ENCODE assay signal across 14 cellular contexts in the genomic region with DNA sequence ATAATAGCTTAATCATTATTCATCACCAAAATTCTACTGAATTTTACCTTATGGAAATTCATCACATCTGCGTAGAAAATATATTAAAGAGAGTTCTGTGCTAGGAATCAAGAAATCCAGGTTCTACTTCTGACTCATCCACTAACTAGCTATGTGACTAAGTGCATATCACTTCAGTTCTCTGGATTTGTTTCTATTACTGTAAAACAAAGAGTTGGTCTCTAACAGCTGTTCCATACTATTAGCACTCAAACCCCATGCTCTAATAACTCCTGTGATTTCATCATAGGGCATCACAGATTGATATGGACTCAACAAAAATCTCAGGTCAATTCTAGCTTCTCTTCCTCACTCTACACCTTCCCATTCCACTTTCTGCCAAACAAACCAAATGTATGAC.
A peak's percentile ranks its signal among the peaks of the same experiment; 100 is the strongest.
DNase-seq lines count a peak whose midpoint lies in the region; ATAC-seq and TF ChIP-seq lines count a peak whose summit lies in the region.
"Had no signal": no experiment of that assay in that cellular context is flagged by ENCODE, and none has a peak within 500 bp of the region (broad histone marks: within the 10 kb centered on the region; RNA-seq: fewer than 3 reads in every experiment).

No MANE protein-coding gene starts in this region.

- no peak for DNase-seq in activated CD8-positive, alpha-beta T cell treated with anti-CD3 and anti-CD28 coated beads for 36 hours
- DNase-seq in activated CD8-positive, alpha-beta T cell treated with anti-CD3 and anti-CD28 coated beads, Interleukin-2, amount 10 ng/mL, durations not matched to agents 7 days and 5 days = no peak
- DNase-seq in PC-3 (peak; percentile 75), choroid plexus epithelial cell (ENCODE audit: low read depth) (peak; percentile 50), putamen (ENCODE audit: low spot score) (peak; percentile 1), NCI-H1694 (lab: John Stamatoyannopoulos, UW) (no peak), KG1 (lab: John Stamatoyannopoulos, UW) (no peak), aorta (no peak)
- DNase-seq: caudate nucleus, KBM-7, mesendoderm, NCI-H1694 treated with DMSO at 0.1 percent for 48 hours, NCI-H774, SIG-M5 had no signal

- CTCF ChIA-PET in activated CD8-positive, alpha-beta T cell treated with anti-CD3 and anti-CD28 coated beads for 36 hours (lab: Charles Lee) = interaction anchor here (4.8 kb wide), 1 partner anchor 8 kb away, joined by 39 read pairs; no protein-coding TSS in a partner anchor
- CTCF ChIA-PET in activated CD8-positive, alpha-beta T cell treated with anti-CD3 and anti-CD28 coated beads, Interleukin-2, amount 10 ng/mL, durations not matched to agents 7 days and 5 days (lab: Charles Lee) = interaction anchor here (1.2 to 2.2 kb wide), 2 partner anchors 8 to 9 kb away, joined by 3 to 15 read pairs; no protein-coding TSS in a partner anchor
- CTCF ChIA-PET in PC-3 (lab: Charles Lee) = no interaction called here

- peaks cover 52% of the 10 kb centered on the region for H3K4me1 Mint-ChIP-seq in activated CD8-positive, alpha-beta T cell treated with anti-CD3 and anti-CD28 coated beads for 36 hours (ENCODE audit: low read depth)
- no peaks in the 10 kb centered on the region for H3K4me1 Mint-ChIP-seq in activated CD8-positive, alpha-beta T cell treated with anti-CD3 and anti-CD28 coated beads, Interleukin-2, amount 10 ng/mL, durations not matched to agents 7 days and 5 days (ENCODE audit: low read depth)

- H2AFZ ChIP-seq in PC-3 (ENCODE audit: low read length) = no peak overlapping the region

- POLR2A ChIA-PET in activated CD8-positive, alpha-beta T cell treated with anti-CD3 and anti-CD28 coated beads for 36 hours (lab: Charles Lee) = no interaction called here
- POLR2A ChIA-PET in activated CD8-positive, alpha-beta T cell treated with anti-CD3 and anti-CD28 coated beads, Interleukin-2, amount 10 ng/mL, durations not matched to agents 7 days and 5 days (lab: Charles Lee) = no interaction called here
- POLR2A ChIA-PET in PC-3 (lab: Charles Lee; ENCODE audit: unreplicated experiment) = no interaction called here

- H3K4me3 ChIP-seq in PC-3 (ENCODE audit: low read length) (no peak overlapping the region), choroid plexus epithelial cell (ENCODE audit: low read depth, low read length) (no peak overlapping the region), aorta (ENCODE audit: low read length in 2 of 2) (no peak overlapping the region)

- no peaks in the 10 kb centered on the region for H3K9me2 ChIP-seq in PC-3 (replicated peaks; ENCODE audit: low read length)

- intact Hi-C loops in activated CD8-positive, alpha-beta T cell treated with anti-CD3 and anti-CD28 coated beads for 36 hours (cut with micrococcal nuclease) = no loop called here
- intact Hi-C loops in PC-3 (cut with micrococcal nuclease) (no loop called here), aorta (cut with DNase I) (no loop called here)

- no peaks in the 10 kb centered on the region for H3K9me3 Mint-ChIP-seq in activated CD8-positive, alpha-beta T cell treated with anti-CD3 and anti-CD28 coated beads for 36 hours
- no peaks in the 10 kb centered on the region for H3K9me3 Mint-ChIP-seq in activated CD8-positive, alpha-beta T cell treated with anti-CD3 and anti-CD28 coated beads, Interleukin-2, amount 10 ng/mL, durations not matched to agents 7 days and 5 days (ENCODE audit: insufficient read depth)

- H3K27me3 ChIP-seq in PC-3 (ENCODE audit: low read length) = no peaks in the 10 kb centered on the region
- no peaks in the 10 kb centered on the region for H3K27me3 ChIP-seq in aorta (ENCODE audit: control insufficient read depth in 1 of 2, insufficient read depth in 2 of 2, low read length in 1 of 2)

- H4K20me1 ChIP-seq in PC-3 (ENCODE audit: low read length) = no peaks in the 10 kb centered on the region

- no TSS peak for BruUV-seq in PC-3 (replicated peaks; lab: Mats Ljungman, UMichigan)

- H3K4me2 ChIP-seq in PC-3 (ENCODE audit: low read length) = peak overlapping the region; percentile 25

- no peaks in the 10 kb centered on the region for H3K79me2 ChIP-seq in PC-3 (ENCODE audit: low read length)

- H3F3A ChIP-seq in PC-3 (ENCODE audit: low read length, unreplicated experiment) = no peaks in the 10 kb centered on the region

- H3K4me1 ChIP-seq in PC-3 (ENCODE audit: insufficient read depth, low read length) (peaks cover 29% of the 10 kb centered on the region), aorta (ENCODE audit: control insufficient read depth in 1 of 2, insufficient read depth in 2 of 2, low read length in 2 of 2) (peaks cover 0 to 3% of the 10 kb centered on the region in 2 donors)

- no peaks in the 10 kb centered on the region for H3K27me3 Mint-ChIP-seq in activated CD8-positive, alpha-beta T cell treated with anti-CD3 and anti-CD28 coated beads for 36 hours
- no peaks in the 10 kb centered on the region for H3K27me3 Mint-ChIP-seq in activated CD8-positive, alpha-beta T cell treated with anti-CD3 and anti-CD28 coated beads, Interleukin-2, amount 10 ng/mL, durations not matched to agents 7 days and 5 days (ENCODE audit: low read depth)

- H3K27ac ChIP-seq in PC-3 (ENCODE audit: low read length) (peak overlapping the region; percentile 2; the same call in 1 of the 2 replicates), aorta (ENCODE audit: low read depth in 1 of 2, low read length in 2 of 2) (no peak overlapping the region)

- no peak overlapping the region for H3K4me3 Mint-ChIP-seq in activated CD8-positive, alpha-beta T cell treated with anti-CD3 and anti-CD28 coated beads for 36 hours
- H3K4me3 Mint-ChIP-seq in activated CD8-positive, alpha-beta T cell treated with anti-CD3 and anti-CD28 coated beads, Interleukin-2, amount 10 ng/mL, durations not matched to agents 7 days and 5 days = no peak overlapping the region

- no peak for TF ChIP-seq CTCF in activated CD8-positive, alpha-beta T cell treated with anti-CD3 and anti-CD28 coated beads for 36 hours (IDR thresholded peaks at IDR 0.05)
- no peak for TF ChIP-seq CTCF in PC-3 (conservative IDR thresholded peaks at IDR 0.05; ENCODE audit: low read depth, low read length)
- no peak for TF ChIP-seq CTCF in choroid plexus epithelial cell (conservative IDR thresholded peaks at IDR 0.05; ENCODE audit: low read depth, low read length)

- H3K27ac Mint-ChIP-seq in activated CD8-positive, alpha-beta T cell treated with anti-CD3 and anti-CD28 coated beads for 36 hours = peak overlapping the region; percentile 23
- H3K27ac Mint-ChIP-seq in activated CD8-positive, alpha-beta T cell treated with anti-CD3 and anti-CD28 coated beads, Interleukin-2, amount 10 ng/mL, durations not matched to agents 7 days and 5 days = no peak overlapping the region

- ATAC-seq in activated CD8-positive, alpha-beta T cell treated with anti-CD3 and anti-CD28 coated beads for 36 hours = no peak
- no peak for ATAC-seq in activated CD8-positive, alpha-beta T cell treated with anti-CD3 and anti-CD28 coated beads, Interleukin-2, amount 10 ng/mL, durations not matched to agents 7 days and 5 days
- ATAC-seq in PC-3 (peak; percentile 76), aorta (ENCODE audit: low FRiP score) (no peak)

- WGBS in aorta, 2 donors = 97 to 100% methylated on average over 1 of the region's 1 CpG

- H3K9ac ChIP-seq in PC-3 (ENCODE audit: low read length) = no peak overlapping the region

- H3K36me3 Mint-ChIP-seq in activated CD8-positive, alpha-beta T cell treated with anti-CD3 and anti-CD28 coated beads for 36 hours (ENCODE audit: low read depth) = peaks cover 35% of the 10 kb centered on the region
- H3K36me3 Mint-ChIP-seq in activated CD8-positive, alpha-beta T cell treated with anti-CD3 and anti-CD28 coated beads, Interleukin-2, amount 10 ng/mL, durations not matched to agents 7 days and 5 days (ENCODE audit: low read depth) = peaks cover 24% of the 10 kb centered on the region

- no peaks in the 10 kb centered on the region for H3K36me3 ChIP-seq in PC-3 (ENCODE audit: low read depth, low read length)
- no peaks in the 10 kb centered on the region for H3K36me3 ChIP-seq in aorta (ENCODE audit: control insufficient read depth in 1 of 2, insufficient read depth in 2 of 2, low read length in 1 of 2)

- no peaks in the 10 kb centered on the region for H3K9me3 ChIP-seq in PC-3 (ENCODE audit: low read length)
- no peaks in the 10 kb centered on the region for H3K9me3 ChIP-seq in aorta (ENCODE audit: control insufficient read depth, low read length)

Comparison
In these comparisons a context has a peak if more than half of its experiments do, and no peak if none do; other contexts are left out.
1. DNase-seq: peak in PC-3 (single experiment), choroid plexus epithelial cell (single experiment) and putamen (single experiment); none in activated CD8-positive, alpha-beta T cell treated with anti-CD3 and anti-CD28 coated beads for 36 hours (single experiment), activated CD8-positive, alpha-beta T cell treated with anti-CD3 and anti-CD28 coated beads, Interleukin-2, amount 10 ng/mL, durations not matched to agents 7 days and 5 days (single experiment), NCI-H1694 (single experiment), KG1 (single experiment) and aorta (0 of 2).